In the genomic region with DNA sequence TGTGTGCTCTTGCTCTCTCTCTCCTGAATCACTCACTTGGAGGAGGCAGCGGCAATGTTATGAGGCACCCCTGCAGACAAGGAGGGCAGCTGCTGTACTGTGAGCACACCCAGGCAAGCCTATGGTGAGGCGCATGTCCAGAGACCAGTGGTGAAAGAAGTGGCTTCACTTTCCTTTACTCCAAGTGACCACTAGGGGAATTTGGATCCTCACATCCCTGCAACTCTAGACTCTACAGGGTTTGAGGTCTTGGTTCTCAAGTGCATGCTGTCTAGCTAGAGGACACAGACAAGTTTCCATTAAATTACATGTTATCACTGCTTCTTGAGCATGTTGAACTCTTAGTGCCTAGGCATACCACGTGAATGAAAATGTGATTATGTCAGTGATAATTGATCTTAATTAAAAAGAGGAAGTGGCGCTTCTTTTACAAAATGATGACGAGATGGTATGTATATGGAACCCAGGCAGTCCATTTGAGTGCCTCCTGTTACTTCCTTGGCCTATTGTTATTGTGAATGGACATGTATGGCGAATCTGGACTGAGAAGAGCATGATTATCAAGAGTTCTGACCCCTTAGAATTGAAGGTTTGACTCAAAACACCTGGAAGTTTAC, we compare ENCODE assay signal across 1 cellular context.
TF ChIP-seq lines count a peak whose summit lies in the region.

No MANE protein-coding gene starts in this region.

TF ChIP-seq in SK-N-SH treated with all-trans-retinoic acid at 6 μM for 48 hours, 23 proteins besides CTCF, POLR2A, EP300 and RAD21 (continued from another document):
- TF ChIP-seq, protein P1, sequence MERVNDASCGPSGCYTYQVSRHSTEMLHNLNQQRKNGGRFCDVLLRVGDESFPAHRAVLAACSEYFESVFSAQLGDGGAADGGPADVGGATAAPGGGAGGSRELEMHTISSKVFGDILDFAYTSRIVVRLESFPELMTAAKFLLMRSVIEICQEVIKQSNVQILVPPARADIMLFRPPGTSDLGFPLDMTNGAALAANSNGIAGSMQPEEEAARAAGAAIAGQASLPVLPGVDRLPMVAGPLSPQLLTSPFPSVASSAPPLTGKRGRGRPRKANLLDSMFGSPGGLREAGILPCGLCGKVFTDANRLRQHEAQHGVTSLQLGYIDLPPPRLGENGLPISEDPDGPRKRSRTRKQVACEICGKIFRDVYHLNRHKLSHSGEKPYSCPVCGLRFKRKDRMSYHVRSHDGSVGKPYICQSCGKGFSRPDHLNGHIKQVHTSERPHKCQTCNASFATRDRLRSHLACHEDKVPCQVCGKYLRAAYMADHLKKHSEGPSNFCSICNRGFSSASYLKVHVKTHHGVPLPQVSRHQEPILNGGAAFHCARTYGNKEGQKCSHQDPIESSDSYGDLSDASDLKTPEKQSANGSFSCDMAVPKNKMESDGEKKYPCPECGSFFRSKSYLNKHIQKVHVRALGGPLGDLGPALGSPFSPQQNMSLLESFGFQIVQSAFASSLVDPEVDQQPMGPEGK (CRISPR knock-in tag; IDR thresholded peaks at IDR 0.05; ENCODE audit: borderline replicate concordance) = no peak
- no peak for TF ChIP-seq PPARA (CRISPR knock-in tag; IDR thresholded peaks at IDR 0.05; ENCODE audit: borderline replicate concordance)
- TF ChIP-seq, protein P2, sequence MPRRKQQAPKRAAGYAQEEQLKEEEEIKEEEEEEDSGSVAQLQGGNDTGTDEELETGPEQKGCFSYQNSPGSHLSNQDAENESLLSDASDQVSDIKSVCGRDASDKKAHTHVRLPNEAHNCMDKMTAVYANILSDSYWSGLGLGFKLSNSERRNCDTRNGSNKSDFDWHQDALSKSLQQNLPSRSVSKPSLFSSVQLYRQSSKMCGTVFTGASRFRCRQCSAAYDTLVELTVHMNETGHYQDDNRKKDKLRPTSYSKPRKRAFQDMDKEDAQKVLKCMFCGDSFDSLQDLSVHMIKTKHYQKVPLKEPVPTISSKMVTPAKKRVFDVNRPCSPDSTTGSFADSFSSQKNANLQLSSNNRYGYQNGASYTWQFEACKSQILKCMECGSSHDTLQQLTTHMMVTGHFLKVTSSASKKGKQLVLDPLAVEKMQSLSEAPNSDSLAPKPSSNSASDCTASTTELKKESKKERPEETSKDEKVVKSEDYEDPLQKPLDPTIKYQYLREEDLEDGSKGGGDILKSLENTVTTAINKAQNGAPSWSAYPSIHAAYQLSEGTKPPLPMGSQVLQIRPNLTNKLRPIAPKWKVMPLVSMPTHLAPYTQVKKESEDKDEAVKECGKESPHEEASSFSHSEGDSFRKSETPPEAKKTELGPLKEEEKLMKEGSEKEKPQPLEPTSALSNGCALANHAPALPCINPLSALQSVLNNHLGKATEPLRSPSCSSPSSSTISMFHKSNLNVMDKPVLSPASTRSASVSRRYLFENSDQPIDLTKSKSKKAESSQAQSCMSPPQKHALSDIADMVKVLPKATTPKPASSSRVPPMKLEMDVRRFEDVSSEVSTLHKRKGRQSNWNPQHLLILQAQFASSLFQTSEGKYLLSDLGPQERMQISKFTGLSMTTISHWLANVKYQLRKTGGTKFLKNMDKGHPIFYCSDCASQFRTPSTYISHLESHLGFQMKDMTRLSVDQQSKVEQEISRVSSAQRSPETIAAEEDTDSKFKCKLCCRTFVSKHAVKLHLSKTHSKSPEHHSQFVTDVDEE (CRISPR knock-in tag; IDR thresholded peaks at IDR 0.05) = no peak
- TF ChIP-seq, protein P3, sequence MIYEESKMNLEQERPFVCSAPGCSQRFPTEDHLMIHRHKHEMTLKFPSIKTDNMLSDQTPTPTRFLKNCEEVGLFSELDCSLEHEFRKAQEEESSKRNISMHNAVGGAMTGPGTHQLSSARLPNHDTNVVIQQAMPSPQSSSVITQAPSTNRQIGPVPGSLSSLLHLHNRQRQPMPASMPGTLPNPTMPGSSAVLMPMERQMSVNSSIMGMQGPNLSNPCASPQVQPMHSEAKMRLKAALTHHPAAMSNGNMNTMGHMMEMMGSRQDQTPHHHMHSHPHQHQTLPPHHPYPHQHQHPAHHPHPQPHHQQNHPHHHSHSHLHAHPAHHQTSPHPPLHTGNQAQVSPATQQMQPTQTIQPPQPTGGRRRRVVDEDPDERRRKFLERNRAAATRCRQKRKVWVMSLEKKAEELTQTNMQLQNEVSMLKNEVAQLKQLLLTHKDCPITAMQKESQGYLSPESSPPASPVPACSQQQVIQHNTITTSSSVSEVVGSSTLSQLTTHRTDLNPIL (CRISPR knock-in tag; IDR thresholded peaks at IDR 0.05; ENCODE audit: low read depth) = no peak
- no peak for TF ChIP-seq ISL1 (CRISPR knock-in tag; IDR thresholded peaks at IDR 0.05)
- no peak for TF ChIP-seq CSDC2 (CRISPR knock-in tag; IDR thresholded peaks at IDR 0.05)
